In genomic region chr2:200226652-200227426, GRCh38 we compare ENCODE assay signal across 29 cellular contexts.
DNase-seq lines count a peak whose midpoint lies in the region; ATAC-seq and TF ChIP-seq lines count a peak whose summit lies in the region.
"Had no signal": no experiment of that assay in that cellular context is flagged by ENCODE, and none has a peak within 500 bp of the region (broad histone marks: within the 10 kb centered on the region; RNA-seq: fewer than 3 reads in every experiment).

No MANE protein-coding gene starts in this region.

- H3K9me3 ChIP-seq in right atrium auricular region (no peaks in the 10 kb centered on the region), testis (no peaks in the 10 kb centered on the region)
- H3K9me3 ChIP-seq: MG63, tibial nerve had no signal

- TF ChIP-seq POLR2A in testis (IDR thresholded peaks at IDR 0.05) = no peak

- no peak for ATAC-seq in GM19452 (IDR thresholded peaks at IDR 0.05; ENCODE audit: unreplicated experiment)
- ATAC-seq in GM19463 (IDR thresholded peaks at IDR 0.05; ENCODE audit: unreplicated experiment) = no peak
- ATAC-seq: K562; Panc1; stimulated activated naive CD8-positive, alpha-beta T cell treated with anti-CD3 and anti-CD28 coated beads, Interleukin-15, amount 100 ng/mL, for 72 hours had no signal

- H3K4me3 ChIP-seq in right atrium auricular region (no peak overlapping the region), testis (no peak overlapping the region)
- H3K4me3 ChIP-seq: K562, MG63, skin epidermis, tibial nerve had no signal

- peak overlapping the region; percentile 24 to 26 for H3K27ac ChIP-seq in right atrium auricular region
- H3K27ac ChIP-seq in testis = no peak overlapping the region
- H3K27ac ChIP-seq: brain microvascular endothelial cell, tibial nerve, VCaP had no signal

- DNase-seq in NCI-H82 (lab: John Stamatoyannopoulos, UW) = peak; percentile 12
- no peak for DNase-seq in NCI-H82 treated with DMSO at 0.1 percent for 48 hours (lab: John Stamatoyannopoulos, UW; ENCODE audit: unreplicated experiment)
- peak; percentile 4 for DNase-seq in cerebellar cortex (ENCODE audit: low spot score)
- DNase-seq in right atrium auricular region (ENCODE audit: low spot score) = no peak
- DNase-seq in testis = peak; percentile 25
- no peak for DNase-seq in NCI-H146 treated with DMSO at 0.1 percent for 48 hours (lab: John Stamatoyannopoulos, UW; ENCODE audit: unreplicated experiment)
- DNase-seq: activated CD4-positive, alpha-beta T cell treated with anti-CD3 and anti-CD28 coated beads for 48 hours; activated gamma-delta T cell; activated T-cell treated with anti-CD3 and anti-CD28 coated beads, Interleukin-2, amount 50 U/mL, for 1 hour; brain microvascular endothelial cell; CD4-positive, alpha-beta T cell; effector memory CD4-positive, alpha-beta T cell; HCEC 1CT; kidney glomerular epithelial cell; MG63; NCI-H2171; NCI-H524; SIG-M5; stimulated activated CD8-positive, alpha-beta memory T cell treated with anti-CD3 and anti-CD28 coated beads, Interleukin-4, amount 100 ng/mL, for 48 hours; stimulated activated naive CD8-positive, alpha-beta T cell treated with anti-CD3 and anti-CD28 coated beads, Interleukin-15, amount 100 ng/mL, for 72 hours; SW 1271; T-helper 9 cell had no signal

- H3K36me3 ChIP-seq in right atrium auricular region (no peaks in the 10 kb centered on the region), testis (ENCODE audit: low read depth, missing control alignments) (no peaks in the 10 kb centered on the region)
- H3K36me3 ChIP-seq: brain microvascular endothelial cell, MG63, tibial nerve had no signal

- no peak for TF ChIP-seq CTCF in right atrium auricular region (IDR thresholded peaks at IDR 0.05)
- TF ChIP-seq CTCF in testis (IDR thresholded peaks at IDR 0.05) = no peak

- WGBS in testis, 2 donors = 64% methylated on average over 6 of the region's 6 CpGs

- H3K27me3 ChIP-seq in right atrium auricular region = no peaks in the 10 kb centered on the region
- H3K27me3 ChIP-seq in testis = no peaks in the 10 kb centered on the region
- H3K27me3 ChIP-seq: brain microvascular endothelial cell, MG63, tibial nerve had no signal

- H3K4me1 ChIP-seq in right atrium auricular region = peaks cover 0 to 17% of the 10 kb centered on the region in 2 donors
- peaks cover 10% of the 10 kb centered on the region for H3K4me1 ChIP-seq in testis

- intact Hi-C loops in testis (cut with DNase I; ENCODE audit: low total_unique reads) = no loop called here

Comparison
In these comparisons a context has a peak if more than half of its experiments do, and no peak if none do; other contexts are left out.
1. DNase-seq: peak in NCI-H82 (single experiment), cerebellar cortex (single experiment) and testis (single experiment); none in NCI-H82 treated with DMSO at 0.1 percent for 48 hours (single experiment), right atrium auricular region (single experiment) and NCI-H146 treated with DMSO at 0.1 percent for 48 hours (single experiment).
2. H3K27ac ChIP-seq: peak in right atrium auricular region (2 of 2); none in testis (0 of 2).